15 cellular contexts compared by ENCODE assay signal in genomic region chr3:7381741-7382140, GRCh38.
"Had no signal": no experiment of that assay in that cellular context is flagged by ENCODE, and none has a peak within 500 bp of the region (broad histone marks: within the 10 kb centered on the region; RNA-seq: fewer than 3 reads in every experiment).

No MANE protein-coding gene starts in this region.

- H3K27ac Mint-ChIP-seq: naive thymus-derived CD8-positive, alpha-beta T cell; stimulated activated memory B cell treated with anti-CD40 and anti-IgM and Interleukin-4, amounts not matched to agents 10 μg/mL and 1 μg/mL and 100 μg/mL, for 72 hours; stimulated activated naive CD8-positive, alpha-beta T cell treated with anti-CD3 and anti-CD28 coated beads, Interleukin-15, Interleukin-2, amounts not matched to agents 100 ng/mL and 50 ng/mL, for 24 hours had no signal

- FAIRE-seq: small intestine had no signal

- H3K4me1 Mint-ChIP-seq: naive thymus-derived CD8-positive, alpha-beta T cell; neural crest cell; stimulated activated memory B cell treated with anti-CD40 and anti-IgM and Interleukin-4, amounts not matched to agents 10 μg/mL and 1 μg/mL and 100 μg/mL, for 72 hours had no signal

- ATAC-seq: foreskin keratinocyte; naive thymus-derived CD8-positive, alpha-beta T cell; stimulated activated memory B cell treated with anti-CD40 and anti-IgM and Interleukin-4, amounts not matched to agents 10 μg/mL and 1 μg/mL and 100 μg/mL, for 72 hours had no signal

- H3K4me3 Mint-ChIP-seq: naive thymus-derived CD8-positive, alpha-beta T cell; neural crest cell; stimulated activated memory B cell treated with anti-CD40 and anti-IgM and Interleukin-4, amounts not matched to agents 10 μg/mL and 1 μg/mL and 100 μg/mL, for 72 hours; stimulated activated naive CD8-positive, alpha-beta T cell treated with anti-CD3 and anti-CD28 coated beads, Interleukin-15, Interleukin-2, amounts not matched to agents 100 ng/mL and 50 ng/mL, for 24 hours had no signal

- H3K27me3 ChIP-seq: foreskin keratinocyte, right atrium auricular region, tibial artery had no signal

- H3K27me3 Mint-ChIP-seq: naive thymus-derived CD8-positive, alpha-beta T cell; stimulated activated memory B cell treated with anti-CD40 and anti-IgM and Interleukin-4, amounts not matched to agents 10 μg/mL and 1 μg/mL and 100 μg/mL, for 72 hours; stimulated activated naive CD8-positive, alpha-beta T cell treated with anti-CD3 and anti-CD28 coated beads, Interleukin-15, Interleukin-2, amounts not matched to agents 100 ng/mL and 50 ng/mL, for 24 hours had no signal

- H3K9me3 Mint-ChIP-seq: neural crest cell; stimulated activated naive CD8-positive, alpha-beta T cell treated with anti-CD3 and anti-CD28 coated beads, Interleukin-15, Interleukin-2, amounts not matched to agents 100 ng/mL and 50 ng/mL, for 24 hours had no signal

- H3K36me3 ChIP-seq: right atrium auricular region, tibial artery had no signal

- H3K9me3 ChIP-seq: mucosa of descending colon, right atrium auricular region, tibial artery had no signal

- H3K4me1 ChIP-seq: foreskin keratinocyte, right atrium auricular region had no signal

- H3K36me3 Mint-ChIP-seq: naive thymus-derived CD8-positive, alpha-beta T cell; stimulated activated memory B cell treated with anti-CD40 and anti-IgM and Interleukin-4, amounts not matched to agents 10 μg/mL and 1 μg/mL and 100 μg/mL, for 72 hours had no signal

- H3K27ac ChIP-seq: epithelial cell of prostate, foreskin keratinocyte, right atrium auricular region, tibial artery had no signal

- H3K4me3 ChIP-seq: mucosa of descending colon, right atrium auricular region, tibial artery had no signal

- DNase-seq: effector memory CD4-positive, alpha-beta T cell; foreskin keratinocyte; head of caudate nucleus; hypothalamus; islet precursor cell; mucosa of descending colon; naive thymus-derived CD8-positive, alpha-beta T cell; small intestine; stimulated activated CD4-positive, alpha-beta T cell treated with anti-CD3 and anti-CD28 coated beads, Interleukin-4, amount 100 ng/mL, for 1 hour; tibial artery had no signal
